In genomic region chr5:91407204-91407603, GRCh38 we compare ENCODE assay signal across 9 cellular contexts.
"Had no signal": no experiment of that assay in that cellular context is flagged by ENCODE, and none has a peak within 500 bp of the region (broad histone marks: within the 10 kb centered on the region; RNA-seq: fewer than 3 reads in every experiment).

No MANE protein-coding gene starts in this region.

- ATAC-seq: GM23338, HCT116 had no signal

- H3K27ac Mint-ChIP-seq: GM23338, H9, HFFc6 had no signal

- H3K27ac ChIP-seq: GM23248 had no signal

- H3K9me3 ChIP-seq: HAP-1 had no signal

- H3K4me1 Mint-ChIP-seq: GM23338, H9 had no signal

- H3K4me3 ChIP-seq: GM23248, GM23338, HAP-1 had no signal

- H2AFZ ChIP-seq: GM23248, GM23338 had no signal

- H3K4me3 Mint-ChIP-seq: GM23338, H9, HFFc6 had no signal

- H3K4me2 ChIP-seq: GM23338 had no signal

- H3K9ac ChIP-seq: GM23248 had no signal

- H3K9me3 Mint-ChIP-seq: GM23338, H9, HFFc6 had no signal

- DNase-seq: GM23248, GOT3, H7, H9, HCEC 1CT, HFFc6 had no signal

- H3K36me3 ChIP-seq: HAP-1 had no signal
